ENCODE assay signal across 14 cellular contexts in the genomic region with DNA sequence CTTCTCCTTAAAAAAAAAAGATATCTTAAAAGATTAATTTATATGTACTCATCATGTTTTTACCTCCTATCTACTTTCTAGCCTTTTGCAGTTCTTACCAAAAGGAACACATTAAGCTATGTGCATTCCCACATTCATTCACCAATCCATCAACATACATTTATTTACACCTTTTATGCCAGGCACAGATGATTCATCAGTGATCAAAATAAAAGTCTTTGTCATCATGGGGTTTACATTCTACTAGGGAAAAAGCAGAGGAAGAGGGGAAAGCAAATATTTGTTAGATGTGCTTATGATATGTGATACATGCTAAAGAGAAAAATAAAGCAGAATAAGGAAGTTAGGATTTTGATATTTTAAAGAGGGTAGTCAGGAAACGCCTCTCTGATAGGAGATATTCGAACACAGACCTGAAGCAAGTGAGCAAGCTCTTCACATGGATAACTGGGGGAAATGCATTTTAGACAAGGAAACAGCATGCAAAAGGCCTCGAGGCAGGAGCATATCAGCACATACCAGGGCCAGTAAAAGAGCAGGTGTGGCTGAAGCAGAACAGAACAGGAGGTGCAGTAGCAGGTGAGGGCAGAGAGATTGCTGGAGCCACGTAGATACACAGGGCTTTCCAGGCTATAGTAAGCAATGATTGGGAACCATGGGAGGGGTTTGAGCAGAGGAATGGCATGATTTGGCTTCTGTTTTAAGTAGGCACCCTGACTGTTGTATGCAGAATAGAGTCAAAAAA.
DNase-seq lines count a peak whose midpoint lies in the region; ATAC-seq and TF ChIP-seq lines count a peak whose summit lies in the region.
"Had no signal": no experiment of that assay in that cellular context is flagged by ENCODE, and none has a peak within 500 bp of the region (broad histone marks: within the 10 kb centered on the region; RNA-seq: fewer than 3 reads in every experiment).

No MANE protein-coding gene starts in this region.

- H3K4me3 ChIP-seq in stomach: no peak overlapping the region
- no peak overlapping the region for H3K4me3 ChIP-seq in naive thymus-derived CD4-positive, alpha-beta T cell (ENCODE audit: low read length)
- H3K4me3 ChIP-seq: lung had no signal

- CTCF ChIA-PET in naive thymus-derived CD4-positive, alpha-beta T cell (lab: Charles Lee): no interaction called here

- POLR2A ChIA-PET in naive thymus-derived CD4-positive, alpha-beta T cell (lab: Charles Lee): no interaction called here

- H3K4me3 Mint-ChIP-seq in naive thymus-derived CD4-positive, alpha-beta T cell: no peak overlapping the region
- H3K4me3 Mint-ChIP-seq: activated naive CD8-positive, alpha-beta T cell treated with anti-CD3 and anti-CD28 coated beads for 36 hours had no signal

- peaks cover 8 to 80% (median 50%) of the 10 kb centered on the region in 4 donors for H3K4me1 ChIP-seq in stomach
- H3K4me1 ChIP-seq in naive thymus-derived CD4-positive, alpha-beta T cell (ENCODE audit: control insufficient read depth in 2 of 2, insufficient read depth in 2 of 2, low read length in 2 of 2): no peaks in the 10 kb centered on the region

- peaks cover 0 to 4% (median 0%) of the 10 kb centered on the region in 7 donors for H3K4me1 Mint-ChIP-seq in naive thymus-derived CD4-positive, alpha-beta T cell
- H3K4me1 Mint-ChIP-seq: activated naive CD8-positive, alpha-beta T cell treated with anti-CD3 and anti-CD28 coated beads for 36 hours had no signal

- TF ChIP-seq CTCF in stomach (IDR thresholded peaks at IDR 0.05): no peak

- peak; percentile 36 for ATAC-seq in esophagus mucosa
- no peak for ATAC-seq in GM18870 (IDR thresholded peaks at IDR 0.05; ENCODE audit: unreplicated experiment)
- no peak for ATAC-seq in naive thymus-derived CD4-positive, alpha-beta T cell

- H3K36me3 ChIP-seq in stomach: no peaks in the 10 kb centered on the region
- H3K36me3 ChIP-seq in naive thymus-derived CD4-positive, alpha-beta T cell (ENCODE audit: control insufficient read depth in 2 of 3, insufficient read depth in 3 of 3, low read length in 3 of 3): no peaks in the 10 kb centered on the region

- no peaks in the 10 kb centered on the region for H3K9me3 Mint-ChIP-seq in naive thymus-derived CD4-positive, alpha-beta T cell
- H3K9me3 Mint-ChIP-seq: activated naive CD8-positive, alpha-beta T cell treated with anti-CD3 and anti-CD28 coated beads for 36 hours had no signal

- intact Hi-C loops in stomach (cut with DNase I; ENCODE audit: low total_unique reads): no loop called here
- intact Hi-C loops in naive thymus-derived CD4-positive, alpha-beta T cell (cut with micrococcal nuclease): no loop called here

- TF ChIP-seq EP300 in stomach (IDR thresholded peaks at IDR 0.05): no peak

- no peak for TF ChIP-seq POLR2A in stomach (IDR thresholded peaks at IDR 0.05)

- peak; percentile 36 for DNase-seq in NCI-H748 (lab: John Stamatoyannopoulos, UW; ENCODE audit: unreplicated experiment)
- DNase-seq in NCI-H748 treated with DMSO at 0.1 percent for 48 hours (lab: John Stamatoyannopoulos, UW): no peak
- peak; percentile 11 to 66 for DNase-seq in NCI-H526 (lab: John Stamatoyannopoulos, UW)
- DNase-seq in stomach: peak; percentile 57
- no peak for DNase-seq in activated gamma-delta T cell (lab: John Stamatoyannopoulos, UW)
- DNase-seq in naive thymus-derived CD4-positive, alpha-beta T cell: no peak
- DNase-seq: activated naive CD8-positive, alpha-beta T cell treated with anti-CD3 and anti-CD28 coated beads for 36 hours; NCI-H1930; occipital lobe; stimulated activated CD4-positive, alpha-beta T cell treated with anti-CD3 and anti-CD28 coated beads, Interleukin-15, amount 100 ng/mL, for 24 hours; T-helper 9 cell had no signal

- H3K27me3 ChIP-seq in stomach: no peaks in the 10 kb centered on the region
- no peaks in the 10 kb centered on the region for H3K27me3 ChIP-seq in naive thymus-derived CD4-positive, alpha-beta T cell (ENCODE audit: control insufficient read depth in 2 of 2, insufficient read depth in 2 of 2, low read length in 2 of 2)

- H3K27ac Mint-ChIP-seq in naive thymus-derived CD4-positive, alpha-beta T cell: no peak overlapping the region
- H3K27ac Mint-ChIP-seq: activated naive CD8-positive, alpha-beta T cell treated with anti-CD3 and anti-CD28 coated beads for 36 hours had no signal

- peaks cover 0 to 2% (median 0%) of the 10 kb centered on the region in 5 donors for H3K36me3 Mint-ChIP-seq in naive thymus-derived CD4-positive, alpha-beta T cell

- no peaks in the 10 kb centered on the region for H3K27me3 Mint-ChIP-seq in naive thymus-derived CD4-positive, alpha-beta T cell
- H3K27me3 Mint-ChIP-seq: activated naive CD8-positive, alpha-beta T cell treated with anti-CD3 and anti-CD28 coated beads for 36 hours had no signal

- peak overlapping the region; percentile 42 to 68 (median 55) for H3K27ac ChIP-seq in stomach
- no peak overlapping the region for H3K27ac ChIP-seq in naive thymus-derived CD4-positive, alpha-beta T cell (ENCODE audit: low read depth, low read length)

- no peaks in the 10 kb centered on the region for H3K9me3 ChIP-seq in stomach
- no peaks in the 10 kb centered on the region for H3K9me3 ChIP-seq in naive thymus-derived CD4-positive, alpha-beta T cell (ENCODE audit: control insufficient read depth in 2 of 3, low read length in 3 of 3)

- 17 to 54% (median 35%) methylated on average over 4 of the region's 4 CpGs for WGBS in stomach, 5 donors

Comparison
In these comparisons a context has a peak if more than half of its experiments do, and no peak if none do; other contexts are left out.
1. DNase-seq: peak in NCI-H748 (single experiment), NCI-H526 (2 of 2) and stomach (single experiment); none in NCI-H748 treated with DMSO at 0.1 percent for 48 hours (single experiment), activated gamma-delta T cell (single experiment) and naive thymus-derived CD4-positive, alpha-beta T cell (0 of 9).